ENCODE assay signal across 1 cellular context in genomic region chr19:11420429-11420893, GRCh38.
TF ChIP-seq lines count a peak whose summit lies in the region.

No MANE protein-coding gene starts in this region.

TF ChIP-seq in HEK293, 187 proteins besides CTCF, POLR2A, EP300 and RAD21 (continued from another document):
- TF ChIP-seq, protein P1, sequence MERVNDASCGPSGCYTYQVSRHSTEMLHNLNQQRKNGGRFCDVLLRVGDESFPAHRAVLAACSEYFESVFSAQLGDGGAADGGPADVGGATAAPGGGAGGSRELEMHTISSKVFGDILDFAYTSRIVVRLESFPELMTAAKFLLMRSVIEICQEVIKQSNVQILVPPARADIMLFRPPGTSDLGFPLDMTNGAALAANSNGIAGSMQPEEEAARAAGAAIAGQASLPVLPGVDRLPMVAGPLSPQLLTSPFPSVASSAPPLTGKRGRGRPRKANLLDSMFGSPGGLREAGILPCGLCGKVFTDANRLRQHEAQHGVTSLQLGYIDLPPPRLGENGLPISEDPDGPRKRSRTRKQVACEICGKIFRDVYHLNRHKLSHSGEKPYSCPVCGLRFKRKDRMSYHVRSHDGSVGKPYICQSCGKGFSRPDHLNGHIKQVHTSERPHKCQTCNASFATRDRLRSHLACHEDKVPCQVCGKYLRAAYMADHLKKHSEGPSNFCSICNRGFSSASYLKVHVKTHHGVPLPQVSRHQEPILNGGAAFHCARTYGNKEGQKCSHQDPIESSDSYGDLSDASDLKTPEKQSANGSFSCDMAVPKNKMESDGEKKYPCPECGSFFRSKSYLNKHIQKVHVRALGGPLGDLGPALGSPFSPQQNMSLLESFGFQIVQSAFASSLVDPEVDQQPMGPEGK (tag by site-specific recombination; IDR thresholded peaks at IDR 0.05): peak; percentile 50
- TF ChIP-seq PRDM10 (tag by site-specific recombination; IDR thresholded peaks at IDR 0.05) (peak; percentile 49), BCL11B (tag by site-specific recombination; IDR thresholded peaks at IDR 0.05; ENCODE audit: low read depth) (no peak), ZNF561 (tag by site-specific recombination; IDR thresholded peaks at IDR 0.05; ENCODE audit: borderline replicate concordance) (0 out of 2 replicates have a peak, but pooled peaks have one; percentile 20), ZNF560 (tag by site-specific recombination; IDR thresholded peaks at IDR 0.05; ENCODE audit: borderline replicate concordance) (0 out of 2 replicates have a peak, but pooled peaks have one; percentile 43), ZIC2 (tag by site-specific recombination; IDR thresholded peaks at IDR 0.05) (0 out of 2 replicates have a peak, but pooled peaks have one; percentile 17), WT1 (tag by site-specific recombination; IDR thresholded peaks at IDR 0.05) (peak; percentile 54), ZNF335 (tag by site-specific recombination; conservative IDR thresholded peaks at IDR 0.05) (0 out of 2 replicates have a peak, but pooled peaks have one; percentile 27), ZNF677 (tag by site-specific recombination; IDR thresholded peaks at IDR 0.05) (no peak), ZNF19 (tag by site-specific recombination; IDR thresholded peaks at IDR 0.05; ENCODE audit: low read depth) (no peak), ZNF585B (tag by site-specific recombination; IDR thresholded peaks at IDR 0.05) (no peak), KLF7 (tag by site-specific recombination; IDR thresholded peaks at IDR 0.05; ENCODE audit: borderline replicate concordance) (no peak), SCRT2 (tag by site-specific recombination; IDR thresholded peaks at IDR 0.05) (no peak), ZNF157 (tag by site-specific recombination; IDR thresholded peaks at IDR 0.05) (no peak), ZNF174 (tag by site-specific recombination; IDR thresholded peaks at IDR 0.05) (no peak), ZBTB17 (tag by site-specific recombination; IDR thresholded peaks at IDR 0.05) (0 out of 2 replicates have a peak, but pooled peaks have one; percentile 17), KLF1 (tag by site-specific recombination; IDR thresholded peaks at IDR 0.05) (peak; percentile 59; the same call in 1 of the 2 replicates), ZFP69B (tag by site-specific recombination; IDR thresholded peaks at IDR 0.05) (peak; percentile 42; the same call in 1 of the 2 replicates), ZNF394 (tag by site-specific recombination; IDR thresholded peaks at IDR 0.05; ENCODE audit: borderline replicate concordance) (no peak), ZBTB11 (tag by site-specific recombination; conservative IDR thresholded peaks at IDR 0.05; ENCODE audit: low read depth) (peak; percentile 19; the same call in 1 of the 2 replicates), ZNF350 (tag by site-specific recombination; IDR thresholded peaks at IDR 0.05) (no peak), GLI4 (tag by site-specific recombination; IDR thresholded peaks at IDR 0.05) (no peak), ZBTB20 (tag by site-specific recombination; IDR thresholded peaks at IDR 0.05) (peak; percentile 23; the same call in 1 of the 2 replicates), TRIM28 (IDR thresholded peaks at IDR 0.05; ENCODE audit: borderline replicate concordance, low read length) (0 out of 2 replicates have a peak, but pooled peaks have one; percentile 25), ZNF48 (tag by site-specific recombination; IDR thresholded peaks at IDR 0.05) (no peak), SP2 (tag by site-specific recombination; IDR thresholded peaks at IDR 0.05) (peak; percentile 37; the same call in 1 of the 2 replicates), PRDM6 (tag by site-specific recombination; IDR thresholded peaks at IDR 0.05) (no peak), ZNF571 (tag by site-specific recombination; IDR thresholded peaks at IDR 0.05) (no peak), GLIS1 (tag by site-specific recombination; IDR thresholded peaks at IDR 0.05) (peak; percentile 62; the same call in 1 of the 2 replicates), ZNF324 (tag by site-specific recombination; IDR thresholded peaks at IDR 0.05) (no peak), ZNF366 (tag by site-specific recombination; conservative IDR thresholded peaks at IDR 0.05) (peak; percentile 21; the same call in 1 of the 2 replicates), ZNF692 (tag by site-specific recombination; IDR thresholded peaks at IDR 0.05) (peak; percentile 49; the same call in 1 of the 2 replicates), ZEB2 (tag by site-specific recombination; IDR thresholded peaks at IDR 0.05) (0 out of 2 replicates have a peak, but pooled peaks have one; percentile 30), ZNF223 (tag by site-specific recombination; IDR thresholded peaks at IDR 0.05) (no peak), MEIS1 (CRISPR knock-in tag; IDR thresholded peaks at IDR 0.05; ENCODE audit: borderline replicate concordance) (no peak)
- TF ChIP-seq, protein P2, sequence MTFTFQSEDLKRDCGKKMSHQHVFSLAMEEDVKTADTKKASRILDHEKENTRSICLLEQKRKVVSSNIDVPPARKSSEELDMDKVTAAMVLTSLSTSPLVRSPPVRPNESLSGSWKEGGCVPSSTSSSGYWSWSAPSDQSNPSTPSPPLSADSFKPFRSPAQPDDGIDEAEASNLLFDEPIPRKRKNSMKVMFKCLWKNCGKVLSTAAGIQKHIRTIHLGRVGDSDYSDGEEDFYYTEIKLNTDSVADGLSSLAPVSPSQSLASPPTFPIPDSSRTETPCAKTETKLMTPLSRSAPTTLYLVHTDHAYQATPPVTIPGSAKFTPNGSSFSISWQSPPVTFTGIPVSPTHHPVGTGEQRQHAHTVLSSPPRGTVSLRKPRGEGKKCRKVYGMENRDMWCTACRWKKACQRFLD (tag by site-specific recombination; IDR thresholded peaks at IDR 0.05): no peak
- TF ChIP-seq, protein P3, sequence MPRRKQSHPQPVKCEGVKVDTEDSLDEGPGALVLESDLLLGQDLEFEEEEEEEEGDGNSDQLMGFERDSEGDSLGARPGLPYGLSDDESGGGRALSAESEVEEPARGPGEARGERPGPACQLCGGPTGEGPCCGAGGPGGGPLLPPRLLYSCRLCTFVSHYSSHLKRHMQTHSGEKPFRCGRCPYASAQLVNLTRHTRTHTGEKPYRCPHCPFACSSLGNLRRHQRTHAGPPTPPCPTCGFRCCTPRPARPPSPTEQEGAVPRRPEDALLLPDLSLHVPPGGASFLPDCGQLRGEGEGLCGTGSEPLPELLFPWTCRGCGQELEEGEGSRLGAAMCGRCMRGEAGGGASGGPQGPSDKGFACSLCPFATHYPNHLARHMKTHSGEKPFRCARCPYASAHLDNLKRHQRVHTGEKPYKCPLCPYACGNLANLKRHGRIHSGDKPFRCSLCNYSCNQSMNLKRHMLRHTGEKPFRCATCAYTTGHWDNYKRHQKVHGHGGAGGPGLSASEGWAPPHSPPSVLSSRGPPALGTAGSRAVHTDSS (tag by site-specific recombination; IDR thresholded peaks at IDR 0.05): 0 out of 2 replicates have a peak, but pooled peaks have one; percentile 41
